In the genomic region with DNA sequence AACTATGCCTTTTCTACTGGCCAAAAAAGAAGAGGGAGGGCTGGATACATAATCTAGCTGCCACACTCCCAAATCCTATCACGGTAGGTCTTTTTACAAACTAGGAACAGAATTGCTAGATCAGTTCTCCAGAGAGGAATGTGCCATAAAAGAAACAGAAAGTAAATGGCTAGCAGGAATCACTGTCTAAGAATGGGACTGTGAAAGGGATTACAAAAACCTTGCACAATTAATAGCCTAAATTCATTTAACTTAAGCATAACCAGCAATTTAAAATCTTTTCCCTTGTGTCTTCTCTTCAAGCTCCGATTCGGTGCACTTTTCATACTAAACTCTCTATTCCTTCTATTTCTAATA, we compare ENCODE assay signal across 27 cellular contexts. TPM values are rescaled to one million over a fixed set of nuclear protein-coding genes. Genes with fewer than 3 reads are reported as not detected.
DNase-seq lines count a peak whose midpoint lies in the region; ATAC-seq and TF ChIP-seq lines count a peak whose summit lies in the region.
"Had no signal": no experiment of that assay in that cellular context is flagged by ENCODE, and none has a peak within 500 bp of the region (broad histone marks: within the 10 kb centered on the region; RNA-seq: fewer than 3 reads in every experiment).

No MANE protein-coding gene starts in this region.

- peaks cover 3% of the 10 kb centered on the region for H3K27me3 Mint-ChIP-seq in endothelial cell (ENCODE audit: unreplicated experiment)
- H3K27me3 Mint-ChIP-seq in activated CD4-positive, alpha-beta T cell treated with anti-CD3 and anti-CD28 coated beads, Interleukin-2, amount 10 ng/mL, durations not matched to agents 24 days and 14 days: peaks cover 3% of the 10 kb centered on the region
- H3K27me3 Mint-ChIP-seq: activated naive CD8-positive, alpha-beta T cell had no signal

- peaks cover 24 to 48% (median 45%) of the 10 kb centered on the region in 10 experiments for H3K4me1 ChIP-seq in BLaER1 treated with 17β-estradiol and CSF1 and Interleukin-3, amounts not matched to agents 10 nM and 100 nM
- H3K4me1 ChIP-seq in MM.1S (ENCODE audit: low read length) (peaks cover 19% of the 10 kb centered on the region), neuronal stem cell (ENCODE audit: control insufficient read depth in 2 of 2, insufficient read depth in 1 of 2, low read depth in 1 of 2, low read length in 2 of 2) (peaks cover 7 to 17% of the 10 kb centered on the region in 2 donors)
- H3K4me1 ChIP-seq: testis had no signal

- H2BK15ac ChIP-seq in neuronal stem cell (ENCODE audit: low read length): no peak overlapping the region

- H3K9me3 Mint-ChIP-seq in endothelial cell (ENCODE audit: unreplicated experiment): no peaks in the 10 kb centered on the region
- no peaks in the 10 kb centered on the region for H3K9me3 Mint-ChIP-seq in activated CD4-positive, alpha-beta T cell treated with anti-CD3 and anti-CD28 coated beads, Interleukin-2, amount 10 ng/mL, durations not matched to agents 24 days and 14 days
- H3K9me3 Mint-ChIP-seq: CD4-positive, CD25-positive, alpha-beta regulatory T cell; stimulated activated effector memory CD8-positive, alpha-beta T cell treated with anti-CD3 and anti-CD28 coated beads, Interleukin-12 subunit alpha, Interleukin-12 subunit beta, amount 100 ng/mL, for 72 hours had no signal

- no CpG with 5 or more reads among the region's 3 CpGs for WGBS in neuronal stem cell (ENCODE audit: extremely low coverage in 2 of 2, insufficient read length in 2 of 2, insufficient replicate concordance in 1 of 2), 2 donors

- H2AK5ac ChIP-seq in neuronal stem cell (ENCODE audit: low read depth, low read length): no peak overlapping the region

- intact Hi-C loops in activated CD4-positive, alpha-beta T cell treated with anti-CD3 and anti-CD28 coated beads, Interleukin-2, amount 10 ng/mL, durations not matched to agents 24 days and 14 days (cut with micrococcal nuclease): no loop called here

- H3F3A ChIP-seq in MM.1S (ENCODE audit: insufficient read depth, low read length): peaks cover 8% of the 10 kb centered on the region; the same call in 1 of the 2 replicates

- H2AFZ ChIP-seq in MM.1S (ENCODE audit: low read length): peak overlapping the region; percentile 39
- H2AFZ ChIP-seq in neuronal stem cell (ENCODE audit: low read length): no peak overlapping the region
- H2AFZ ChIP-seq: hepatocyte had no signal

- H3K23ac ChIP-seq in neuronal stem cell (ENCODE audit: low read depth, low read length, poor library complexity): no peak overlapping the region

- no peak overlapping the region for H4K8ac ChIP-seq in neuronal stem cell (ENCODE audit: low read depth, low read length)

- H2BK12ac ChIP-seq in neuronal stem cell (ENCODE audit: low read length): no peak overlapping the region

- TF ChIP-seq CTCF in MM.1S (IDR thresholded peaks at IDR 0.05; ENCODE audit: low read length): no peak
- no peak for TF ChIP-seq CTCF in endothelial cell (IDR thresholded peaks at IDR 0.05; ENCODE audit: unreplicated experiment)

- peak overlapping the region; percentile 91 for H3K27ac Mint-ChIP-seq in endothelial cell (ENCODE audit: unreplicated experiment)
- H3K27ac Mint-ChIP-seq in activated CD4-positive, alpha-beta T cell treated with anti-CD3 and anti-CD28 coated beads, Interleukin-2, amount 10 ng/mL, durations not matched to agents 24 days and 14 days: no peak overlapping the region
- H3K27ac Mint-ChIP-seq: CD4-positive, CD25-positive, alpha-beta regulatory T cell; memory B cell; naive B cell; stimulated activated effector memory CD8-positive, alpha-beta T cell treated with anti-CD3 and anti-CD28 coated beads, Interleukin-12 subunit alpha, Interleukin-12 subunit beta, amount 100 ng/mL, for 72 hours had no signal

- H3K9me2 ChIP-seq in MM.1S (replicated peaks; ENCODE audit: insufficient read depth, low read length): no peaks in the 10 kb centered on the region

- no peaks in the 10 kb centered on the region for H3K79me2 ChIP-seq in MM.1S (ENCODE audit: low read length)

- no peak overlapping the region for H3K4me3 ChIP-seq in BLaER1 treated with 17β-estradiol and CSF1 and Interleukin-3, amounts not matched to agents 10 nM and 100 nM
- peak overlapping the region; percentile 31 for H3K4me3 ChIP-seq in MM.1S (ENCODE audit: low read length)
- no peak overlapping the region for H3K4me3 ChIP-seq in neuronal stem cell (ENCODE audit: low read length in 2 of 2)
- H3K4me3 ChIP-seq: hepatocyte, testis had no signal

- no peak overlapping the region for H2BK5ac ChIP-seq in neuronal stem cell (ENCODE audit: low read length)

- no peak overlapping the region for H2BK120ac ChIP-seq in neuronal stem cell (ENCODE audit: low read depth, low read length)

- no peak overlapping the region for H3K27ac ChIP-seq in BLaER1 treated with 17β-estradiol and CSF1 and Interleukin-3, amounts not matched to agents 10 nM and 100 nM
- H3K27ac ChIP-seq in MM.1S (ENCODE audit: low read length) (peak overlapping the region; percentile 60; the same call in 1 of the 2 replicates), neuronal stem cell (replicated peaks; ENCODE audit: low read length) (peak overlapping the region; percentile 71)
- H3K27ac ChIP-seq: foreskin keratinocyte, hepatocyte, testis had no signal

- ATAC-seq in GM19324 (IDR thresholded peaks at IDR 0.05; ENCODE audit: low FRiP score, unreplicated experiment) (no peak), HG03457 (IDR thresholded peaks at IDR 0.05; ENCODE audit: unreplicated experiment) (no peak)
- ATAC-seq: foreskin keratinocyte; stimulated activated effector memory CD8-positive, alpha-beta T cell treated with anti-CD3 and anti-CD28 coated beads, Interleukin-12 subunit alpha, Interleukin-12 subunit beta, amount 100 ng/mL, for 72 hours had no signal

- H3K4ac ChIP-seq in neuronal stem cell (ENCODE audit: low read length): no peak overlapping the region

- no peak overlapping the region for H4K91ac ChIP-seq in neuronal stem cell (ENCODE audit: low read depth, low read length, poor library complexity)

- no peak overlapping the region for H3K9ac ChIP-seq in BLaER1 treated with 17β-estradiol and CSF1 and Interleukin-3, amounts not matched to agents 10 nM and 100 nM
- H3K9ac ChIP-seq in MM.1S (ENCODE audit: low read length): peak overlapping the region; percentile 26; the same call in 1 of the 2 replicates
- H3K9ac ChIP-seq in neuronal stem cell (ENCODE audit: low read depth, low read length, poor library complexity): no peak overlapping the region

- no peaks in the 10 kb centered on the region for H3K36me3 ChIP-seq in BLaER1 treated with 17β-estradiol and CSF1 and Interleukin-3, amounts not matched to agents 10 nM and 100 nM
- no peaks in the 10 kb centered on the region for H3K36me3 ChIP-seq in MM.1S (replicated peaks; ENCODE audit: insufficient read depth, low read length)
- H3K36me3 ChIP-seq in neuronal stem cell (replicated peaks in 1 of 2; ENCODE audit: control insufficient read depth in 2 of 2, insufficient read depth in 2 of 2, low read length in 2 of 2): peaks cover 0 to 75% of the 10 kb centered on the region in 2 donors

- H4K20me1 ChIP-seq in BLaER1 treated with 17β-estradiol and CSF1 and Interleukin-3, amounts not matched to agents 10 nM and 100 nM: peaks cover 0 to 35% (median 16%) of the 10 kb centered on the region in 11 experiments; a peak in 13 of 22 replicates
- H4K20me1 ChIP-seq in MM.1S (ENCODE audit: insufficient read depth, low read length): no peaks in the 10 kb centered on the region

- H3K14ac ChIP-seq in neuronal stem cell (ENCODE audit: low read length): no peak overlapping the region

- H3K9me3 ChIP-seq in BLaER1 treated with 17β-estradiol and CSF1 and Interleukin-3, amounts not matched to agents 10 nM and 100 nM (replicated peaks in 1 of 11): no peaks in the 10 kb centered on the region
- H3K9me3 ChIP-seq in MM.1S (replicated peaks; ENCODE audit: insufficient read depth, low read length) (no peaks in the 10 kb centered on the region), neuronal stem cell (replicated peaks in 1 of 2; ENCODE audit: control insufficient read depth in 2 of 2, insufficient read depth in 1 of 2, low read depth in 1 of 2, low read length in 2 of 2) (no peaks in the 10 kb centered on the region)
- H3K9me3 ChIP-seq: testis had no signal

- no peak for DNase-seq in MM.1S
- DNase-seq in endothelial cell (ENCODE audit: low spot score): no peak
- no peak for DNase-seq in neuronal stem cell (ENCODE audit: low spot score)
- DNase-seq in activated CD4-positive, alpha-beta T cell treated with anti-CD3 and anti-CD28 coated beads, Interleukin-2, amount 10 ng/mL, durations not matched to agents 24 days and 14 days: no peak
- DNase-seq in NCI-H1092 treated with DMSO at 0.1 percent for 48 hours (lab: John Stamatoyannopoulos, UW): no peak
- DNase-seq: activated CD4-positive, alpha-beta T cell treated with anti-CD3 and anti-CD28 coated beads for 1 hour; CD4-positive, CD25-positive, alpha-beta regulatory T cell; cortex of kidney; DMS 273 treated with DMSO at 0.1 percent for 48 hours; foreskin keratinocyte; GDM1; islet precursor cell; NCI-H446 treated with DMSO at 0.1 percent for 48 hours; posterior cingulate gyrus; SW 1271; testis had no signal

- H3K4me2 ChIP-seq in BLaER1 treated with 17β-estradiol and CSF1 and Interleukin-3, amounts not matched to agents 10 nM and 100 nM: peak overlapping the region; percentile 44 to 75 (median 56)
- H3K4me2 ChIP-seq in MM.1S (ENCODE audit: low read depth, low read length) (peak overlapping the region; percentile 70), neuronal stem cell (ENCODE audit: insufficient read depth, low read length, poor library complexity, severe bottlenecking) (no peak overlapping the region)
- H3K4me2 ChIP-seq: hepatocyte had no signal

- H3K27me3 ChIP-seq in BLaER1 treated with 17β-estradiol and CSF1 and Interleukin-3, amounts not matched to agents 10 nM and 100 nM: peaks cover 49 to 91% (median 69%) of the 10 kb centered on the region in 11 experiments
- H3K27me3 ChIP-seq in MM.1S (replicated peaks; ENCODE audit: insufficient read depth, low read length): no peaks in the 10 kb centered on the region
- no peaks in the 10 kb centered on the region for H3K27me3 ChIP-seq in neuronal stem cell (ENCODE audit: control insufficient read depth in 3 of 3, insufficient read depth in 3 of 3, low read depth in 1 of 3, low read length in 3 of 3)
- H3K27me3 ChIP-seq: foreskin keratinocyte, hepatocyte, testis had no signal

- peak overlapping the region; percentile 67 for H3K4me3 Mint-ChIP-seq in endothelial cell (ENCODE audit: unreplicated experiment)
- H3K4me3 Mint-ChIP-seq in activated CD4-positive, alpha-beta T cell treated with anti-CD3 and anti-CD28 coated beads, Interleukin-2, amount 10 ng/mL, durations not matched to agents 24 days and 14 days: no peak overlapping the region
- H3K4me3 Mint-ChIP-seq: activated naive CD8-positive, alpha-beta T cell; CD4-positive, CD25-positive, alpha-beta regulatory T cell; memory B cell; stimulated activated effector memory CD8-positive, alpha-beta T cell treated with anti-CD3 and anti-CD28 coated beads, Interleukin-12 subunit alpha, Interleukin-12 subunit beta, amount 100 ng/mL, for 72 hours had no signal

- H3K36me3 Mint-ChIP-seq in endothelial cell (ENCODE audit: low read depth, unreplicated experiment): peaks cover 16% of the 10 kb centered on the region
- no peaks in the 10 kb centered on the region for H3K36me3 Mint-ChIP-seq in activated CD4-positive, alpha-beta T cell treated with anti-CD3 and anti-CD28 coated beads, Interleukin-2, amount 10 ng/mL, durations not matched to agents 24 days and 14 days (ENCODE audit: low read depth)
- H3K36me3 Mint-ChIP-seq: activated naive CD8-positive, alpha-beta T cell; CD4-positive, CD25-positive, alpha-beta regulatory T cell; memory B cell; naive B cell; stimulated activated effector memory CD8-positive, alpha-beta T cell treated with anti-CD3 and anti-CD28 coated beads, Interleukin-12 subunit alpha, Interleukin-12 subunit beta, amount 100 ng/mL, for 72 hours had no signal

- no peak overlapping the region for H3K18ac ChIP-seq in neuronal stem cell (ENCODE audit: low read length)

- H3K79me1 ChIP-seq in neuronal stem cell (ENCODE audit: low read depth, low read length): no peaks in the 10 kb centered on the region

- H3K4me1 Mint-ChIP-seq in endothelial cell (ENCODE audit: unreplicated experiment): peaks cover 48% of the 10 kb centered on the region
- no peaks in the 10 kb centered on the region for H3K4me1 Mint-ChIP-seq in activated CD4-positive, alpha-beta T cell treated with anti-CD3 and anti-CD28 coated beads, Interleukin-2, amount 10 ng/mL, durations not matched to agents 24 days and 14 days
- H3K4me1 Mint-ChIP-seq: stimulated activated effector memory CD8-positive, alpha-beta T cell treated with anti-CD3 and anti-CD28 coated beads, Interleukin-12 subunit alpha, Interleukin-12 subunit beta, amount 100 ng/mL, for 72 hours had no signal

RNA-seq across cellular contexts. Expression of a gene that starts 35.1 kb away (rescaled TPM):
- not detected for total RNA-seq in endothelial cell (ENCODE audit: unreplicated experiment)
- polyA plus RNA-seq in neuronal stem cell (2013, experiment 1 of 2): not detected
- not detected for polyA plus RNA-seq in neuronal stem cell (2013, experiment 2 of 2)
- not detected in 2 replicates for total RNA-seq in activated CD4-positive, alpha-beta T cell treated with anti-CD3 and anti-CD28 coated beads, Interleukin-2, amount 10 ng/mL, durations not matched to agents 24 days and 14 days
- total RNA-seq: CD4-positive, CD25-positive, alpha-beta regulatory T cell; endothelial cell of umbilical vein; foreskin keratinocyte; H4; hepatocyte; RPMI7951 had no signal
- polyA plus RNA-seq: CD4-positive, CD25-positive, alpha-beta regulatory T cell; endothelial cell of umbilical vein; foreskin keratinocyte; hepatocyte had no signal

Comparison
In these comparisons a context has a peak if more than half of its experiments do, and no peak if none do; other contexts are left out.
1. H3K27ac ChIP-seq: peak in MM.1S (single experiment) and neuronal stem cell (single experiment); none in BLaER1 treated with 17β-estradiol and CSF1 and Interleukin-3, amounts not matched to agents 10 nM and 100 nM (0 of 11).